In genomic region chr6:107114213-107114871, GRCh38 we compare ENCODE assay signal across 8 cellular contexts. TPM values are rescaled to one million over a fixed set of nuclear protein-coding genes. Genes with fewer than 3 reads are reported as not detected.
A peak's percentile ranks its signal among the peaks of the same experiment; 100 is the strongest.
DNase-seq lines count a peak whose midpoint lies in the region; ATAC-seq and TF ChIP-seq lines count a peak whose summit lies in the region.

No MANE protein-coding gene starts in this region.

- TF ChIP-seq EP300 in suprapubic skin (IDR thresholded peaks at IDR 0.05) = no peak

- H2AFZ ChIP-seq in neuronal stem cell (ENCODE audit: low read length) = peak overlapping the region; percentile 87

- H4K91ac ChIP-seq in neuronal stem cell (ENCODE audit: low read depth, low read length, poor library complexity) = no peak overlapping the region

- H3K18ac ChIP-seq in neuronal stem cell (ENCODE audit: low read length) = peak overlapping the region; percentile 94

- H3K4me1 ChIP-seq in neuronal stem cell (ENCODE audit: control insufficient read depth in 2 of 2, insufficient read depth in 1 of 2, low read depth in 1 of 2, low read length in 2 of 2) (peaks cover 4 to 13% of the 10 kb centered on the region in 2 donors), suprapubic skin (peaks cover 23% of the 10 kb centered on the region)

- H3K9me3 ChIP-seq in neuronal stem cell (replicated peaks in 1 of 2; ENCODE audit: control insufficient read depth in 2 of 2, insufficient read depth in 1 of 2, low read depth in 1 of 2, low read length in 2 of 2) = no peaks in the 10 kb centered on the region
- H3K9me3 ChIP-seq in suprapubic skin = no peaks in the 10 kb centered on the region

- peak overlapping the region; percentile 96 for H3K27ac ChIP-seq in neuronal stem cell (replicated peaks; ENCODE audit: low read length)
- H3K27ac ChIP-seq in suprapubic skin = peak overlapping the region; percentile 69

- H2BK15ac ChIP-seq in neuronal stem cell (ENCODE audit: low read length) = no peak overlapping the region

- DNase-seq in EH (ENCODE audit: low read depth) = peak; percentile 87
- DNase-seq in KG1 (lab: John Stamatoyannopoulos, UW) = peak; percentile 50
- peak; percentile 64 to 81 for DNase-seq in SHP77 (lab: John Stamatoyannopoulos, UW)
- DNase-seq in activated naive CD4-positive, alpha-beta T cell (lab: John Stamatoyannopoulos, UW) = peak; percentile 38 to 63 (median 42)
- peak; percentile 74 for DNase-seq in foreskin melanocyte
- peak; percentile 82 for DNase-seq in neuronal stem cell (ENCODE audit: low spot score)
- peak; percentile 82 to 88 for DNase-seq in suprapubic skin (ENCODE audit: low spot score in 2 of 2)

- H3K23ac ChIP-seq in neuronal stem cell (ENCODE audit: low read depth, low read length, poor library complexity) = peak overlapping the region; percentile 85

- peak; percentile 69 for ATAC-seq in GM21717 (IDR thresholded peaks at IDR 0.05; ENCODE audit: unreplicated experiment)

- H3K4me3 ChIP-seq in neuronal stem cell (ENCODE audit: low read length in 2 of 2) (peak overlapping the region; percentile 93 to 94), suprapubic skin (peak overlapping the region; percentile 85)

- H3K27me3 ChIP-seq in neuronal stem cell (ENCODE audit: control insufficient read depth in 3 of 3, insufficient read depth in 3 of 3, low read depth in 1 of 3, low read length in 3 of 3) (no peaks in the 10 kb centered on the region), suprapubic skin (peaks cover 3% of the 10 kb centered on the region)

- peak; percentile 69 to 95 for TF ChIP-seq CTCF in suprapubic skin (IDR thresholded peaks at IDR 0.05)

- peak overlapping the region; percentile 45 for H3K4me2 ChIP-seq in neuronal stem cell (ENCODE audit: insufficient read depth, low read length, poor library complexity, severe bottlenecking)

- H3K36me3 ChIP-seq in neuronal stem cell (replicated peaks in 1 of 2; ENCODE audit: control insufficient read depth in 2 of 2, insufficient read depth in 2 of 2, low read length in 2 of 2) (peaks cover 0 to 12% of the 10 kb centered on the region in 2 donors), suprapubic skin (no peaks in the 10 kb centered on the region)

- no peak overlapping the region for H2BK120ac ChIP-seq in neuronal stem cell (ENCODE audit: low read depth, low read length)

- no peak for TF ChIP-seq POLR2A in suprapubic skin (IDR thresholded peaks at IDR 0.05)

- H2BK5ac ChIP-seq in neuronal stem cell (ENCODE audit: low read length) = peak overlapping the region; percentile 82

- no peaks in the 10 kb centered on the region for H3K79me1 ChIP-seq in neuronal stem cell (ENCODE audit: low read depth, low read length)

- no peak overlapping the region for H3K4ac ChIP-seq in neuronal stem cell (ENCODE audit: low read length)

- WGBS in neuronal stem cell (ENCODE audit: extremely low coverage in 2 of 2, insufficient read length in 2 of 2, insufficient replicate concordance in 1 of 2), 2 donors = no CpG with 5 or more reads among the region's 104 CpGs
- 0% methylated on average over 5 of the region's 104 CpGs for WGBS in suprapubic skin

- peak overlapping the region; percentile 60 for H3K9ac ChIP-seq in neuronal stem cell (ENCODE audit: low read depth, low read length, poor library complexity)

- no peak overlapping the region for H3K14ac ChIP-seq in neuronal stem cell (ENCODE audit: low read length)

- H2BK12ac ChIP-seq in neuronal stem cell (ENCODE audit: low read length) = no peak overlapping the region

- H2AK5ac ChIP-seq in neuronal stem cell (ENCODE audit: low read depth, low read length) = peak overlapping the region; percentile 37

- H4K8ac ChIP-seq in neuronal stem cell (ENCODE audit: low read depth, low read length) = no peak overlapping the region

RNA-seq across cellular contexts. Expression of gene BEND3, which starts 1.0 kb away (rescaled TPM):
- polyA plus RNA-seq in neuronal stem cell (2013, experiment 1 of 2) = 4.8 TPM
- polyA plus RNA-seq in neuronal stem cell (2013, experiment 2 of 2) = 5.1 TPM
- 1 to 10 TPM; 2.1 to 2.4 (median 2.1) TPM for total RNA-seq in suprapubic skin

Comparison
In these comparisons a context has a peak if more than half of its experiments do, and no peak if none do; other contexts are left out.
1. Peak in every context shown above with its lines: DNase-seq, ATAC-seq, H3K4me3 ChIP-seq and H3K27ac ChIP-seq.